22 cellular contexts compared by ENCODE assay signal in the genomic region with DNA sequence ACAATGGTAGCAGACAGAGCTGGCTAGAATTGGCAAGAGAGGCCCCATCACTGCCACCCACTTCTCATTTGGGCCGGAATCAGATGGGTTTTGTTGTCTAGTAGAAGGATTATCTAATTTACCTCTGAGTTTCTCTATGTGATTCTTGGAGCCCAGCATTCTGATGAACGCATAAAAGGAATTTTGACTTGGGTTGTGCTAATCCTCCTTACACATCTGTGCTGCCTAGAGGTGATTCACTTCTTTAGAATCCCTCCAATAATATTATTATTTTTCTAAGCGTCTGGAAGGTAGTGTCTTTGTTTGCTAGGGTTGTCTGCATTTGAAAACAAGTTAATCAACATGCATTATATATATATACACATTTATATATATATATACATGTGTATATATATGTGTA.
DNase-seq lines count a peak whose midpoint lies in the region; ATAC-seq and TF ChIP-seq lines count a peak whose summit lies in the region.
"Had no signal": no experiment of that assay in that cellular context is flagged by ENCODE, and none has a peak within 500 bp of the region (broad histone marks: within the 10 kb centered on the region; RNA-seq: fewer than 3 reads in every experiment).

No MANE protein-coding gene starts in this region.

- peak overlapping the region; percentile 4 for H3K27ac Mint-ChIP-seq in activated CD4-positive, alpha-beta T cell treated with anti-CD3 and anti-CD28 coated beads for 36 hours
- H3K27ac Mint-ChIP-seq in dendritic cell treated with granulocyte-macrophage colony-stimulating factor and Interleukin-4, amounts not matched to agents 40 ng/mL and 50 ng/mL, for 4 days = peak overlapping the region; percentile 55
- H3K27ac Mint-ChIP-seq: stimulated activated naive B cell treated with anti-CD40 and anti-IgM and Interleukin-4, amounts not matched to agents 10 μg/mL and 1 μg/mL and 100 μg/mL, for 72 hours had no signal

- H4K20me1 ChIP-seq in osteoblast (ENCODE audit: insufficient read depth, low read length) = no peaks in the 10 kb centered on the region

- CTCF ChIA-PET in activated CD4-positive, alpha-beta T cell treated with anti-CD3 and anti-CD28 coated beads for 36 hours (lab: Charles Lee) = no interaction called here

- H3K4me1 Mint-ChIP-seq in activated CD4-positive, alpha-beta T cell treated with anti-CD3 and anti-CD28 coated beads for 36 hours = peaks cover 80% of the 10 kb centered on the region
- peaks cover 61% of the 10 kb centered on the region for H3K4me1 Mint-ChIP-seq in dendritic cell treated with granulocyte-macrophage colony-stimulating factor and Interleukin-4, amounts not matched to agents 40 ng/mL and 50 ng/mL, for 4 days (ENCODE audit: low read depth)

- no peak overlapping the region for H3K4me3 ChIP-seq in osteoblast (ENCODE audit: insufficient read depth, low read length)
- no peak overlapping the region for H3K4me3 ChIP-seq in effector memory CD4-positive, alpha-beta T cell (ENCODE audit: insufficient read depth, low read depth, low read length, poor library complexity, severe bottlenecking)
- H3K4me3 ChIP-seq: BLaER1 treated with 17β-estradiol and CSF1 and Interleukin-3, amounts not matched to agents 10 nM and 100 nM; cardiac muscle cell; heart left ventricle; lung; tibial artery had no signal

- H3K4me2 ChIP-seq in osteoblast (ENCODE audit: insufficient read depth, low read length) = peak overlapping the region; percentile 31
- H3K4me2 ChIP-seq: BLaER1 treated with 17β-estradiol and CSF1 and Interleukin-3, amounts not matched to agents 10 nM and 100 nM had no signal

- POLR2A ChIA-PET in activated CD4-positive, alpha-beta T cell treated with anti-CD3 and anti-CD28 coated beads for 36 hours (lab: Charles Lee) = no interaction called here

- no peak overlapping the region for H2AFZ ChIP-seq in osteoblast (ENCODE audit: low read length)

- no peaks in the 10 kb centered on the region for H3K27me3 ChIP-seq in osteoblast (ENCODE audit: insufficient read depth, low read length)
- H3K27me3 ChIP-seq in effector memory CD4-positive, alpha-beta T cell (replicated peaks; ENCODE audit: control insufficient read depth, insufficient read depth, low read length, poor library complexity, severe bottlenecking) = no peaks in the 10 kb centered on the region
- H3K27me3 ChIP-seq: BLaER1 treated with 17β-estradiol and CSF1 and Interleukin-3, amounts not matched to agents 10 nM and 100 nM; tibial artery had no signal

- no peaks in the 10 kb centered on the region for H3K27me3 Mint-ChIP-seq in activated CD4-positive, alpha-beta T cell treated with anti-CD3 and anti-CD28 coated beads for 36 hours
- no peaks in the 10 kb centered on the region for H3K27me3 Mint-ChIP-seq in dendritic cell treated with granulocyte-macrophage colony-stimulating factor and Interleukin-4, amounts not matched to agents 40 ng/mL and 50 ng/mL, for 4 days
- H3K27me3 Mint-ChIP-seq: naive B cell; stimulated activated naive B cell treated with anti-CD40 and anti-IgM and Interleukin-4, amounts not matched to agents 10 μg/mL and 1 μg/mL and 100 μg/mL, for 72 hours had no signal

- no peak for TF ChIP-seq CTCF in osteoblast (IDR thresholded peaks at IDR 0.05; ENCODE audit: extremely low read depth, low read depth, low read length)

- no peak for ATAC-seq in activated CD4-positive, alpha-beta T cell treated with anti-CD3 and anti-CD28 coated beads for 36 hours
- ATAC-seq: heart left ventricle; stimulated activated naive B cell treated with anti-CD40 and anti-IgM and Interleukin-4, amounts not matched to agents 10 μg/mL and 1 μg/mL and 100 μg/mL, for 72 hours had no signal

- H3K36me3 ChIP-seq in osteoblast (ENCODE audit: insufficient read depth, low read length) = no peaks in the 10 kb centered on the region
- H3K36me3 ChIP-seq in effector memory CD4-positive, alpha-beta T cell (ENCODE audit: control insufficient read depth, insufficient read depth, low read length) = no peaks in the 10 kb centered on the region
- H3K36me3 ChIP-seq: cardiac muscle cell, heart left ventricle, tibial artery had no signal

- intact Hi-C loops in activated CD4-positive, alpha-beta T cell treated with anti-CD3 and anti-CD28 coated beads for 36 hours (cut with DNase I, micrococcal nuclease) = loop anchor here in 1 of 2 experiments (10.0 kb wide), 1 partner anchor 1204 kb away; a partner anchor contains a TSS
- intact Hi-C loops in dendritic cell treated with granulocyte-macrophage colony-stimulating factor and Interleukin-4, amounts not matched to agents 40 ng/mL and 50 ng/mL, for 4 days (cut with micrococcal nuclease) = no loop called here

- no peaks in the 10 kb centered on the region for H3K9me3 Mint-ChIP-seq in activated CD4-positive, alpha-beta T cell treated with anti-CD3 and anti-CD28 coated beads for 36 hours (ENCODE audit: low read depth)
- H3K9me3 Mint-ChIP-seq in dendritic cell treated with granulocyte-macrophage colony-stimulating factor and Interleukin-4, amounts not matched to agents 40 ng/mL and 50 ng/mL, for 4 days = no peaks in the 10 kb centered on the region
- H3K9me3 Mint-ChIP-seq: immature natural killer cell, naive B cell had no signal

- peaks cover 20% of the 10 kb centered on the region for H3K4me1 ChIP-seq in osteoblast (ENCODE audit: insufficient read depth, low read length)
- peaks cover 42% of the 10 kb centered on the region for H3K4me1 ChIP-seq in effector memory CD4-positive, alpha-beta T cell (ENCODE audit: control insufficient read depth, insufficient read depth, low read length, poor library complexity, severe bottlenecking)

- H3K27ac ChIP-seq in osteoblast (ENCODE audit: low read depth, low read length) = no peak overlapping the region
- no peak overlapping the region for H3K27ac ChIP-seq in effector memory CD4-positive, alpha-beta T cell (ENCODE audit: insufficient read depth, low read length, poor library complexity, severe bottlenecking)
- H3K27ac ChIP-seq: 22Rv1; BLaER1 treated with 17β-estradiol and CSF1 and Interleukin-3, amounts not matched to agents 10 nM and 100 nM; cardiac muscle cell; heart left ventricle; tibial artery had no signal

- peaks cover 7% of the 10 kb centered on the region for H3K36me3 Mint-ChIP-seq in activated CD4-positive, alpha-beta T cell treated with anti-CD3 and anti-CD28 coated beads for 36 hours (ENCODE audit: low read depth)
- H3K36me3 Mint-ChIP-seq in dendritic cell treated with granulocyte-macrophage colony-stimulating factor and Interleukin-4, amounts not matched to agents 40 ng/mL and 50 ng/mL, for 4 days (ENCODE audit: low read depth) = no peaks in the 10 kb centered on the region
- H3K36me3 Mint-ChIP-seq: naive B cell had no signal

- H3K9me3 ChIP-seq in osteoblast (ENCODE audit: low read depth, low read length) = no peaks in the 10 kb centered on the region
- H3K9me3 ChIP-seq in effector memory CD4-positive, alpha-beta T cell (ENCODE audit: control insufficient read depth, low read length) = no peaks in the 10 kb centered on the region
- H3K9me3 ChIP-seq: BLaER1 treated with 17β-estradiol and CSF1 and Interleukin-3, amounts not matched to agents 10 nM and 100 nM; heart left ventricle; tibial artery had no signal

- H3K79me2 ChIP-seq in osteoblast (ENCODE audit: insufficient read depth, low read length) = peaks cover 6% of the 10 kb centered on the region

- H3K4me3 Mint-ChIP-seq in activated CD4-positive, alpha-beta T cell treated with anti-CD3 and anti-CD28 coated beads for 36 hours = no peak overlapping the region
- no peak overlapping the region for H3K4me3 Mint-ChIP-seq in dendritic cell treated with granulocyte-macrophage colony-stimulating factor and Interleukin-4, amounts not matched to agents 40 ng/mL and 50 ng/mL, for 4 days
- H3K4me3 Mint-ChIP-seq: stimulated activated naive B cell treated with anti-CD40 and anti-IgM and Interleukin-4, amounts not matched to agents 10 μg/mL and 1 μg/mL and 100 μg/mL, for 72 hours had no signal

- no peak for DNase-seq in activated CD4-positive, alpha-beta T cell treated with anti-CD3 and anti-CD28 coated beads for 36 hours
- DNase-seq in activated CD4-positive, alpha-beta T cell treated with anti-CD3 and anti-CD28 coated beads for 1 hour = no peak
- DNase-seq in LHCN-M2 (ENCODE audit: low read depth) (peak; percentile 51), osteoblast (ENCODE audit: insufficient read length, low spot score, missing footprints) (no peak), NCI-H345 (lab: John Stamatoyannopoulos, UW) (no peak), hypothalamus (lab: John Stamatoyannopoulos, UW) (no peak)
- no peak for DNase-seq in effector memory CD4-positive, alpha-beta T cell
- DNase-seq: activated CD4-positive, CD25-positive, alpha-beta regulatory T cell treated with anti-CD3 and anti-CD28 coated beads, Interleukin-2, amount 50 U/mL, for 72 hours; activated CD8-positive, alpha-beta memory T cell treated with anti-CD3 and anti-CD28 coated beads, Interleukin-2, amount 50 U/mL, for 4 hours; DMS53; heart left ventricle; immature natural killer cell; naive B cell; NCI-H1436; stimulated activated naive B cell treated with anti-CD40 and anti-IgM and Interleukin-4, amounts not matched to agents 10 μg/mL and 1 μg/mL and 100 μg/mL, for 72 hours; T-helper 9 cell; tibial artery had no signal
